In the genomic region with DNA sequence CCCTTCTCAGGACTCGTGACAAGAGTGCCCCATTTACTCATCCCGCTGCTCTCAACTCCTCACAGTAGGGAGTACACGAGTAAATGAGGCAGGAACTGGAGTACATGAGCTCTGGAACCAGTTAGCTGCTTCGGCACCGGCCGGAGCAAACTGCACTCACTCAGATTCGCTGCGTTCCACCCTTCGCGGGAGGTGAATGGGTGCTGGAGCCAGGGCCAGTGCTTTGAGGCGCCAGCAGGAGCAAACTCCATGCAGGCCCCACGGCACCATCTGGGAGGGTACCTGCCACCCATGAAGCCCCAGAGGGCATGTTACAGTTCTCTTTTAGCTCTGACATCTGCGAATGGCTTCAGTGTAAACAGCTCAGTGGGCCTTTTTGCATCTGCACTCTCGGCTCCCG, we compare ENCODE assay signal across 18 cellular contexts.
DNase-seq lines count a peak whose midpoint lies in the region; ATAC-seq and TF ChIP-seq lines count a peak whose summit lies in the region.
"Had no signal": no experiment of that assay in that cellular context is flagged by ENCODE, and none has a peak within 500 bp of the region (broad histone marks: within the 10 kb centered on the region; RNA-seq: fewer than 3 reads in every experiment).

No MANE protein-coding gene starts in this region.

- H3K36me3 ChIP-seq in endodermal cell (ENCODE audit: control insufficient read depth, insufficient read depth, low read length) (no peaks in the 10 kb centered on the region), neural progenitor cell (no peaks in the 10 kb centered on the region)

- H4K20me1 ChIP-seq in neural progenitor cell (ENCODE audit: low read depth): no peaks in the 10 kb centered on the region

- no peaks in the 10 kb centered on the region for H3K27me3 Mint-ChIP-seq in endodermal cell (ENCODE audit: insufficient read depth)
- peaks cover 3% of the 10 kb centered on the region for H3K27me3 Mint-ChIP-seq in neural progenitor cell (ENCODE audit: insufficient read depth, low read depth)
- no peaks in the 10 kb centered on the region for H3K27me3 Mint-ChIP-seq in activated naive CD4-positive, alpha-beta T cell treated with anti-CD3 and anti-CD28 coated beads, Interleukin-2, amount 10 ng/mL, durations not matched to agents 7 days and 5 days
- peaks cover 0 to 4% (median 1%) of the 10 kb centered on the region in 5 donors for H3K27me3 Mint-ChIP-seq in naive thymus-derived CD8-positive, alpha-beta T cell
- no peaks in the 10 kb centered on the region for H3K27me3 Mint-ChIP-seq in T-helper 2 cell treated with Interferon-gamma antibody and Interleukin-4, amounts not matched to agents 5 μg/mL and 100 μg/mL, for 36 hours (ENCODE audit: low read depth)

- 68 to 83% methylated on average over 6 to 15 of the region's 15 CpGs for WGBS in endodermal cell (ENCODE audit: insufficient coverage in 1 of 2, insufficient read length in 1 of 2), 2 experiments

- DNase-seq in DMS 273 treated with DMSO at 0.1 percent for 48 hours (lab: John Stamatoyannopoulos, UW) (peak; percentile 64), NCI-H2171 treated with DMSO at 0.1 percent for 48 hours (lab: John Stamatoyannopoulos, UW) (peak; percentile 71), endodermal cell (peak; percentile 51), neural progenitor cell (ENCODE audit: low spot score) (no peak)
- DNase-seq in activated naive CD4-positive, alpha-beta T cell treated with anti-CD3 and anti-CD28 coated beads, Interleukin-2, amount 10 ng/mL, durations not matched to agents 7 days and 5 days: no peak
- DNase-seq in naive thymus-derived CD8-positive, alpha-beta T cell: no peak
- no peak for DNase-seq in stimulated activated CD4-positive, alpha-beta T cell treated with anti-CD3 and anti-CD28 coated beads, Interleukin-4, amount 100 ng/mL, for 24 hours
- DNase-seq in T-helper 2 cell treated with Interferon-gamma antibody and Interleukin-4, amounts not matched to agents 5 μg/mL and 100 μg/mL, for 36 hours (ENCODE audit: low spot score): no peak
- DNase-seq: C1 segment of cervical spinal cord, DMS53, MV-4-11, NCI-H1417 treated with DMSO at 0.1 percent for 48 hours, NCI-H2029, NCI-H526 treated with DMSO at 0.1 percent for 48 hours had no signal

- H3K9me3 Mint-ChIP-seq in endodermal cell (peaks cover 13% of the 10 kb centered on the region), neural progenitor cell (no peaks in the 10 kb centered on the region)
- no peaks in the 10 kb centered on the region for H3K9me3 Mint-ChIP-seq in activated naive CD4-positive, alpha-beta T cell treated with anti-CD3 and anti-CD28 coated beads, Interleukin-2, amount 10 ng/mL, durations not matched to agents 7 days and 5 days
- H3K9me3 Mint-ChIP-seq in naive thymus-derived CD8-positive, alpha-beta T cell: no peaks in the 10 kb centered on the region
- H3K9me3 Mint-ChIP-seq in T-helper 2 cell treated with Interferon-gamma antibody and Interleukin-4, amounts not matched to agents 5 μg/mL and 100 μg/mL, for 36 hours: no peaks in the 10 kb centered on the region

- H3K9me3 ChIP-seq in endodermal cell (ENCODE audit: control insufficient read depth, low read length) (peaks cover 5% of the 10 kb centered on the region), neural progenitor cell (ENCODE audit: low read depth) (no peaks in the 10 kb centered on the region)

- H3K4me3 Mint-ChIP-seq in endodermal cell (no peak overlapping the region), neural progenitor cell (no peak overlapping the region)
- H3K4me3 Mint-ChIP-seq in activated naive CD4-positive, alpha-beta T cell treated with anti-CD3 and anti-CD28 coated beads, Interleukin-2, amount 10 ng/mL, durations not matched to agents 7 days and 5 days: no peak overlapping the region
- no peak overlapping the region for H3K4me3 Mint-ChIP-seq in naive thymus-derived CD8-positive, alpha-beta T cell
- H3K4me3 Mint-ChIP-seq in T-helper 2 cell treated with Interferon-gamma antibody and Interleukin-4, amounts not matched to agents 5 μg/mL and 100 μg/mL, for 36 hours: no peak overlapping the region

- no peak overlapping the region for H3K9ac ChIP-seq in endodermal cell (ENCODE audit: extremely low read depth, low read length, poor library complexity, severe bottlenecking)
- no peak overlapping the region for H3K9ac ChIP-seq in neural progenitor cell

- H3K4me3 ChIP-seq in endodermal cell (ENCODE audit: low read length) (no peak overlapping the region), neural progenitor cell (no peak overlapping the region)
- H3K4me3 ChIP-seq: GM12878 had no signal

- no peak overlapping the region for H3K27ac ChIP-seq in endodermal cell (ENCODE audit: low read depth, low read length)
- H3K27ac ChIP-seq in neural progenitor cell: no peak overlapping the region

- CTCF ChIA-PET in activated naive CD4-positive, alpha-beta T cell treated with anti-CD3 and anti-CD28 coated beads, Interleukin-2, amount 10 ng/mL, durations not matched to agents 7 days and 5 days (lab: Charles Lee): no interaction called here

- H3K27me3 ChIP-seq in endodermal cell (ENCODE audit: control insufficient read depth, insufficient read depth, low read length, poor library complexity, severe bottlenecking) (no peaks in the 10 kb centered on the region), neural progenitor cell (no peaks in the 10 kb centered on the region)

- peak overlapping the region; percentile 84 for H2AFZ ChIP-seq in neural progenitor cell (replicated peaks)

- ATAC-seq in naive thymus-derived CD8-positive, alpha-beta T cell: no peak
- ATAC-seq: GM12878, HCT116, Panc1, Right ventricle myocardium inferior had no signal

- H3K36me3 Mint-ChIP-seq in endodermal cell (ENCODE audit: low read depth) (no peaks in the 10 kb centered on the region), neural progenitor cell (no peaks in the 10 kb centered on the region)
- no peaks in the 10 kb centered on the region for H3K36me3 Mint-ChIP-seq in activated naive CD4-positive, alpha-beta T cell treated with anti-CD3 and anti-CD28 coated beads, Interleukin-2, amount 10 ng/mL, durations not matched to agents 7 days and 5 days
- no peaks in the 10 kb centered on the region for H3K36me3 Mint-ChIP-seq in naive thymus-derived CD8-positive, alpha-beta T cell
- no peaks in the 10 kb centered on the region for H3K36me3 Mint-ChIP-seq in T-helper 2 cell treated with Interferon-gamma antibody and Interleukin-4, amounts not matched to agents 5 μg/mL and 100 μg/mL, for 36 hours (ENCODE audit: low read depth)

- POLR2A ChIA-PET in naive thymus-derived CD8-positive, alpha-beta T cell (lab: Charles Lee): no interaction called here

- TF ChIP-seq CTCF in endodermal cell (conservative IDR thresholded peaks at IDR 0.05): no peak
- TF ChIP-seq CTCF in neural progenitor cell (IDR thresholded peaks at IDR 0.05): no peak

- H3K27ac Mint-ChIP-seq in endodermal cell: peak overlapping the region; percentile 37
- H3K27ac Mint-ChIP-seq in neural progenitor cell: no peak overlapping the region
- H3K27ac Mint-ChIP-seq in activated naive CD4-positive, alpha-beta T cell treated with anti-CD3 and anti-CD28 coated beads, Interleukin-2, amount 10 ng/mL, durations not matched to agents 7 days and 5 days: no peak overlapping the region
- H3K27ac Mint-ChIP-seq in naive thymus-derived CD8-positive, alpha-beta T cell: no peak overlapping the region
- no peak overlapping the region for H3K27ac Mint-ChIP-seq in T-helper 2 cell treated with Interferon-gamma antibody and Interleukin-4, amounts not matched to agents 5 μg/mL and 100 μg/mL, for 36 hours

- H3F3A ChIP-seq in neural progenitor cell (ENCODE audit: low read depth): no peaks in the 10 kb centered on the region

- H3K4me1 Mint-ChIP-seq in endodermal cell (no peaks in the 10 kb centered on the region), neural progenitor cell (no peaks in the 10 kb centered on the region)
- no peaks in the 10 kb centered on the region for H3K4me1 Mint-ChIP-seq in activated naive CD4-positive, alpha-beta T cell treated with anti-CD3 and anti-CD28 coated beads, Interleukin-2, amount 10 ng/mL, durations not matched to agents 7 days and 5 days
- H3K4me1 Mint-ChIP-seq in naive thymus-derived CD8-positive, alpha-beta T cell: no peaks in the 10 kb centered on the region
- H3K4me1 Mint-ChIP-seq in T-helper 2 cell treated with Interferon-gamma antibody and Interleukin-4, amounts not matched to agents 5 μg/mL and 100 μg/mL, for 36 hours (ENCODE audit: low read depth): no peaks in the 10 kb centered on the region

- no peak overlapping the region for H3K4me2 ChIP-seq in neural progenitor cell

- H3K79me2 ChIP-seq in neural progenitor cell (ENCODE audit: low read depth): no peaks in the 10 kb centered on the region

- H3K4me1 ChIP-seq in endodermal cell (ENCODE audit: control insufficient read depth, insufficient read depth, low read length) (no peaks in the 10 kb centered on the region), neural progenitor cell (no peaks in the 10 kb centered on the region)

Comparison
In these comparisons a context has a peak if more than half of its experiments do, and no peak if none do; other contexts are left out.
1. DNase-seq: peak in DMS 273 treated with DMSO at 0.1 percent for 48 hours (single experiment), NCI-H2171 treated with DMSO at 0.1 percent for 48 hours (single experiment) and endodermal cell (single experiment); none in neural progenitor cell (single experiment), activated naive CD4-positive, alpha-beta T cell treated with anti-CD3 and anti-CD28 coated beads, Interleukin-2, amount 10 ng/mL, durations not matched to agents 7 days and 5 days (single experiment), naive thymus-derived CD8-positive, alpha-beta T cell (0 of 10), stimulated activated CD4-positive, alpha-beta T cell treated with anti-CD3 and anti-CD28 coated beads, Interleukin-4, amount 100 ng/mL, for 24 hours (single experiment) and T-helper 2 cell treated with Interferon-gamma antibody and Interleukin-4, amounts not matched to agents 5 μg/mL and 100 μg/mL, for 36 hours (single experiment).